ENCODE assay signal across 27 cellular contexts in the genomic region with DNA sequence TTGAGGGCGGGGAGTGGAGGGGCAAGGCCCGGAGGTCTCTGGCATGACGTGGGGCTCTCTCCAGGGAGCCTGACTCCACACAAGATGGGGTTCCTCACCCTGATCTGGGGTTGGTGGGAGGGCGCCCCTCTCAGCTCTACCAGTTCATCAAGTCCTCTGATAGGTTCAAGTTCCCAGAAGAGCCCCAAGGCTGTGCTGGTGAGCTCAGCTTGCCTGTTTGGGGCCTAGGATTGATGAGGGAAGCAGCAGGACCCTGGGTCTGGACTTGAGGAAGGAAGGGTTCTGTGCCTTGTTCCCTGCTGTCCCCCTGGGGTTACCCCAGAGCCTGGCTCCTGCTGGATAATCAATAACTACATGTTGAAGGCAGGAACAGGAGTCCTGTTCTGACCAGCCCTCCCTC. TPM values are rescaled to one million over a fixed set of nuclear protein-coding genes. Genes with fewer than 3 reads are reported as not detected.
DNase-seq lines count a peak whose midpoint lies in the region; ATAC-seq and TF ChIP-seq lines count a peak whose summit lies in the region.
"Had no signal": no experiment of that assay in that cellular context is flagged by ENCODE, and none has a peak within 500 bp of the region (broad histone marks: within the 10 kb centered on the region; RNA-seq: fewer than 3 reads in every experiment).

No MANE protein-coding gene starts in this region.

- peaks cover 0 to 7% of the 10 kb centered on the region in 2 experiments; a peak in 1 of 4 replicates for H3K79me1 ChIP-seq in IMR-90 (ENCODE audit: low read depth in 1 of 2, low read length in 2 of 2)

- no peak for DNase-seq in mammary epithelial cell
- DNase-seq in breast epithelium (ENCODE audit: low spot score in 2 of 2) = no peak
- DNase-seq in IMR-90 = no peak
- DNase-seq in SJSA1 (ENCODE audit: low read depth in 1 of 2, low spot score in 2 of 2) = peak in 1 of 2 experiments; percentile 22
- no peak for DNase-seq in type B pancreatic cell (ENCODE audit: extremely low spot score, unreplicated experiment)
- DNase-seq in AG08395 (ENCODE audit: low spot score) = no peak
- DNase-seq in KG1 (lab: John Stamatoyannopoulos, UW) = no peak
- DNase-seq: activated CD4-positive, alpha-beta T cell treated with anti-CD3 and anti-CD28 coated beads, Interleukin-2, amount 50 U/mL, for 48 hours; activated CD4-positive, CD25-positive, alpha-beta regulatory T cell; activated CD8-positive, alpha-beta memory T cell treated with anti-CD3 and anti-CD28 coated beads, Interleukin-2, amount 50 U/mL, for 4 hours; head of caudate nucleus; left ventricle myocardium superior; NCI-H2029 treated with DMSO at 0.1 percent for 48 hours; NCI-H345; right cardiac atrium; SHP77 treated with DMSO at 0.1 percent for 48 hours; transverse colon had no signal

- no peak for TF ChIP-seq CTCF in mammary epithelial cell (conservative IDR thresholded peaks at IDR 0.05 in 1 of 2, IDR thresholded peaks at IDR 0.05 in 1 of 2; ENCODE audit: extremely low read depth in 1 of 2, insufficient read depth in 1 of 2, low read depth in 1 of 2, low read length in 2 of 2)
- no peak for TF ChIP-seq CTCF in breast epithelium (IDR thresholded peaks at IDR 0.05)
- TF ChIP-seq CTCF in IMR-90 (conservative IDR thresholded peaks at IDR 0.05; ENCODE audit: low read depth, low read length) = no peak
- no peak for TF ChIP-seq CTCF in type B pancreatic cell (conservative IDR thresholded peaks at IDR 0.05)

- TF ChIP-seq POLR2A in breast epithelium (IDR thresholded peaks at IDR 0.05) (no peak), IMR-90 (IDR thresholded peaks at IDR 0.05; ENCODE audit: low read depth, low read length) (no peak)

- H3K4me2 ChIP-seq in mammary epithelial cell (ENCODE audit: insufficient read depth, low read depth, low read length) (peak overlapping the region; percentile 47), IMR-90 (ENCODE audit: low read depth, low read length) (no peak overlapping the region; the same call in 1 of the 2 replicates)

- H2AFZ ChIP-seq in mammary epithelial cell (ENCODE audit: low read depth, low read length) (no peak overlapping the region), IMR-90 (replicated peaks; ENCODE audit: low read length, poor library complexity) (peak overlapping the region; percentile 73)
- H2AFZ ChIP-seq: GM23248 had no signal

- no peak overlapping the region for H3K27ac Mint-ChIP-seq in type B pancreatic cell
- H3K27ac Mint-ChIP-seq: activated naive CD4-positive, alpha-beta T cell treated with anti-CD3 and anti-CD28 coated beads, Interleukin-2, amount 50 U/mL, for 72 hours; activated T-helper 17 cell treated with anti-CD3 and anti-CD28 coated beads, Interleukin-2, amount 50 U/mL, for 72 hours; CD14-positive monocyte; mesothelial cell of epicardium had no signal

- no peak overlapping the region for H4K5ac ChIP-seq in IMR-90 (ENCODE audit: low read depth, low read length)

- H3K4me3 ChIP-seq in mammary epithelial cell (replicated peaks in 1 of 3; ENCODE audit: insufficient read depth in 1 of 3, low read depth in 2 of 3, low read length in 3 of 3) = no peak overlapping the region
- H3K4me3 ChIP-seq in breast epithelium = no peak overlapping the region
- H3K4me3 ChIP-seq in IMR-90 (ENCODE audit: insufficient read depth, low read depth, low read length) = no peak overlapping the region
- H3K4me3 ChIP-seq in SJSA1 = no peak overlapping the region
- H3K4me3 ChIP-seq: GM12878, GM23248, spleen, transverse colon had no signal

- no TSS peak for BruUV-seq in mammary epithelial cell (replicated peaks; lab: Mats Ljungman, UMichigan)
- no TSS peak for BruUV-seq in IMR-90 (replicated peaks; lab: Mats Ljungman, UMichigan)

- H3K4me1 ChIP-seq in mammary epithelial cell (ENCODE audit: insufficient read depth, low read length) (peaks cover 51% of the 10 kb centered on the region), breast epithelium (peaks cover 0 to 3% of the 10 kb centered on the region in 2 donors), IMR-90 (ENCODE audit: control insufficient read depth, insufficient read depth, low read length) (peaks cover 30% of the 10 kb centered on the region), SJSA1 (replicated peaks) (peaks cover 70% of the 10 kb centered on the region)

- H3K9ac ChIP-seq in mammary epithelial cell (ENCODE audit: insufficient read depth, low read length) = no peak overlapping the region
- no peak overlapping the region for H3K9ac ChIP-seq in IMR-90 (ENCODE audit: low read depth, low read length)
- H3K9ac ChIP-seq: GM23248 had no signal

- CTCF ChIA-PET in mammary epithelial cell (lab: Charles Lee; ENCODE audit: low non-redundant PET) = no interaction called here
- CTCF ChIA-PET in IMR-90 (lab: Yijun Ruan, JAX) = interaction anchor here (1.4 kb wide), 1 partner anchor 185 kb away, joined by 6 read pairs; no protein-coding TSS in a partner anchor

- dilution Hi-C loops in mammary epithelial cell (cut with HindIII; ENCODE audit: low sequenced_read_pairs) = no loop called here
- dilution Hi-C loops in IMR-90 (cut with HindIII; ENCODE audit: low sequenced_read_pairs, unreplicated experiment) = no loop called here

- H3K4ac ChIP-seq in IMR-90 (ENCODE audit: low read depth, low read length) = peak overlapping the region; percentile 46

- no peak overlapping the region for H3K23ac ChIP-seq in IMR-90 (ENCODE audit: low read depth, low read length)

- POLR2A ChIA-PET in IMR-90 (lab: Charles Lee; ENCODE audit: unreplicated experiment) = no interaction called here

- H3K4me1 Mint-ChIP-seq in type B pancreatic cell (ENCODE audit: unreplicated experiment) = peaks cover 17% of the 10 kb centered on the region

- peak overlapping the region; percentile 52; the same call in 1 of the 2 replicates for H2AK5ac ChIP-seq in IMR-90 (ENCODE audit: low read depth, low read length)

- no peak for TF ChIP-seq RAD21 in IMR-90 (IDR thresholded peaks at IDR 0.05; ENCODE audit: low read length)

- intact Hi-C loops in mammary epithelial cell (cut with micrococcal nuclease) (loop anchor here (2.0 kb wide), 1 partner anchor 375 kb away; no protein-coding TSS in a partner anchor), breast epithelium (cut with DNase I; ENCODE audit: low total_unique reads) (no loop called here), IMR-90 (cut with micrococcal nuclease) (no loop called here)

- H3K9me3 ChIP-seq in mammary epithelial cell (replicated peaks; ENCODE audit: insufficient read depth, low read length) = no peaks in the 10 kb centered on the region
- no peaks in the 10 kb centered on the region for H3K9me3 ChIP-seq in breast epithelium
- H3K9me3 ChIP-seq in IMR-90 (ENCODE audit: control insufficient read depth, insufficient read depth, low read length) = no peaks in the 10 kb centered on the region; the same call in 1 of the 2 replicates
- H3K9me3 ChIP-seq in SJSA1 (replicated peaks) = peaks cover 8% of the 10 kb centered on the region
- H3K9me3 ChIP-seq: transverse colon had no signal

- no peaks in the 10 kb centered on the region for H4K20me1 ChIP-seq in mammary epithelial cell (ENCODE audit: insufficient read depth, low read length)
- H4K20me1 ChIP-seq in IMR-90 (ENCODE audit: insufficient read depth, low read length) = peaks cover 9% of the 10 kb centered on the region

- H2AK9ac ChIP-seq in IMR-90 (replicated peaks; ENCODE audit: low read depth, low read length, poor library complexity) = peak overlapping the region; percentile 7

- in situ Hi-C loops in mammary epithelial cell (cut with MboI; ENCODE audit: low sequenced_read_pairs in 2 of 2) (loop anchor here in 1 of 2 donors (25.0 kb wide), 1 partner anchor 366 kb away; no protein-coding TSS in a partner anchor), IMR-90 (cut with MboI; ENCODE audit: low sequenced_read_pairs) (loop anchor here (25.0 kb wide), 1 partner anchor 366 kb away; no protein-coding TSS in a partner anchor)

- peak overlapping the region; percentile 54 for H3K4me3 Mint-ChIP-seq in type B pancreatic cell
- H3K4me3 Mint-ChIP-seq: activated T-helper 17 cell treated with anti-CD3 and anti-CD28 coated beads, Interleukin-2, amount 50 U/mL, for 72 hours; mesothelial cell of epicardium had no signal

- no peak overlapping the region for H3K18ac ChIP-seq in IMR-90 (ENCODE audit: low read depth, low read length)

- peak overlapping the region; percentile 53; the same call in 1 of the 2 replicates for H4K91ac ChIP-seq in IMR-90 (ENCODE audit: insufficient read depth, low read depth, low read length)

- H4K8ac ChIP-seq in IMR-90 (ENCODE audit: low read depth in 2 of 2, low read length in 2 of 2) = no peak overlapping the region

- H3K27ac ChIP-seq in mammary epithelial cell (ENCODE audit: insufficient read depth, low read depth, low read length) (no peak overlapping the region), breast epithelium (no peak overlapping the region), IMR-90 (ENCODE audit: insufficient read depth, low read length) (0 out of 2 replicates have a peak overlapping the region, but pooled peaks have one; percentile 3), SJSA1 (peak overlapping the region; percentile 1; the same call in 1 of the 2 replicates)
- H3K27ac ChIP-seq: GM23248, spleen, transverse colon had no signal

- H3K56ac ChIP-seq in IMR-90 (ENCODE audit: extremely low read depth, insufficient read depth, low read length) = no peak overlapping the region

- WGBS in mammary epithelial cell (ENCODE audit: low coverage, missing lambda C conversion rate) = 100% methylated on average over 3 of the region's 4 CpGs
- WGBS in IMR-90 (ENCODE audit: extremely low coverage in 2 of 2, insufficient read length in 1 of 2), 2 experiments = no CpG with 5 or more reads among the region's 4 CpGs

- peak overlapping the region; percentile 63 for H2BK120ac ChIP-seq in IMR-90 (ENCODE audit: low read depth, low read length)

- H3K79me2 ChIP-seq in mammary epithelial cell (ENCODE audit: insufficient read depth, low read length) = no peaks in the 10 kb centered on the region

- H3K9me3 Mint-ChIP-seq in type B pancreatic cell = no peaks in the 10 kb centered on the region
- H3K9me3 Mint-ChIP-seq: activated T-helper 17 cell treated with anti-CD3 and anti-CD28 coated beads, Interleukin-2, amount 50 U/mL, for 72 hours had no signal

- ATAC-seq in IMR-90 (ENCODE audit: low read depth) (no peak), GM21825 (IDR thresholded peaks at IDR 0.05; ENCODE audit: unreplicated experiment) (no peak)
- ATAC-seq: activated naive CD4-positive, alpha-beta T cell treated with anti-CD3 and anti-CD28 coated beads, Interleukin-2, amount 50 U/mL, for 72 hours; activated T-helper 17 cell treated with anti-CD3 and anti-CD28 coated beads, Interleukin-2, amount 50 U/mL, for 72 hours; left ventricle myocardium superior; naive thymus-derived CD4-positive, alpha-beta T cell; right cardiac atrium had no signal

- H3K14ac ChIP-seq in IMR-90 (replicated peaks; ENCODE audit: low read depth, low read length) = no peak overlapping the region

- peaks cover 26% of the 10 kb centered on the region for H3K9me1 ChIP-seq in IMR-90 (ENCODE audit: insufficient read depth, low read length)

- peaks cover 9% of the 10 kb centered on the region for H3K36me3 Mint-ChIP-seq in type B pancreatic cell
- H3K36me3 Mint-ChIP-seq: IgD-negative memory B cell, mesothelial cell of epicardium had no signal

- H3K27me3 ChIP-seq in mammary epithelial cell (ENCODE audit: insufficient read depth, low read length) (no peaks in the 10 kb centered on the region), breast epithelium (peaks cover 11 to 40% of the 10 kb centered on the region in 2 donors), IMR-90 (ENCODE audit: control insufficient read depth, insufficient read depth, low read length) (peaks cover 14% of the 10 kb centered on the region), SJSA1 (replicated peaks) (no peaks in the 10 kb centered on the region)

- H2BK15ac ChIP-seq in IMR-90 (ENCODE audit: low read depth, low read length) = 0 out of 3 replicates have a peak overlapping the region, but pooled peaks have one; percentile 31

- 0 out of 2 replicates have a peak overlapping the region, but pooled peaks have one; percentile 20 for H2BK20ac ChIP-seq in IMR-90 (ENCODE audit: low read depth, low read length)

- peak overlapping the region; percentile 6 for H2BK5ac ChIP-seq in IMR-90 (ENCODE audit: low read depth, low read length, poor library complexity, severe bottlenecking)

- H3K27me3 Mint-ChIP-seq in type B pancreatic cell = peaks cover 44% of the 10 kb centered on the region

- H3K36me3 ChIP-seq in mammary epithelial cell (ENCODE audit: insufficient read depth, low read length) (no peaks in the 10 kb centered on the region), breast epithelium (no peaks in the 10 kb centered on the region), IMR-90 (ENCODE audit: control insufficient read depth, insufficient read depth, low read length) (no peaks in the 10 kb centered on the region), SJSA1 (peaks cover 43% of the 10 kb centered on the region)
- H3K36me3 ChIP-seq: spleen, transverse colon had no signal

RNA-seq across cellular contexts. Expression of a gene that starts 3.5 kb away (rescaled TPM):
- total RNA-seq in mammary epithelial cell = 1 to 10 TPM in 1 of 2 donors, under 1 TPM in 1; 0.89 to 1.3 TPM
- polyA plus RNA-seq in mammary epithelial cell = 1.8 TPM
- 3.5 TPM for polyA minus RNA-seq in mammary epithelial cell
- total RNA-seq in breast epithelium = under 1 TPM in 2 of 3 donors, not detected in 1; 0.32 to 0.33 TPM
- 0.54 and 0.56 TPM in 2 replicates for total RNA-seq in IMR-90 (2012; rRNA removed)
- 2.0 and 2.8 TPM in 2 replicates for polyA plus RNA-seq in IMR-90 (2012; rRNA removed)
- polyA plus RNA-seq in IMR-90 (2012; cell fraction: cytosol; rRNA removed) = 1.9 and 2.8 TPM in 2 replicates
- polyA plus RNA-seq in IMR-90 (2012; cell fraction: nucleus; rRNA removed; ENCODE audit: low replicate concordance) = 2.8 and 7.3 TPM in 2 replicates
- 14.4 and 15.0 TPM in 2 replicates for total RNA-seq in SJSA1 (2014; rRNA removed; shearing (Covaris generic))
- total RNA-seq in type B pancreatic cell (ENCODE audit: low replicate concordance) = 3.0 and 15.9 TPM in 2 replicates
- total RNA-seq: left ventricle myocardium superior, transverse colon had no signal
- polyA plus RNA-seq: CD14-positive monocyte, GM12878, IgD-negative memory B cell had no signal

Comparison
In these comparisons a context has a peak if more than half of its experiments do, and no peak if none do; other contexts are left out.
1. H3K27ac ChIP-seq: peak in IMR-90 (single experiment) and SJSA1 (single experiment); none in mammary epithelial cell (single experiment) and breast epithelium (0 of 2).